In the genomic region with DNA sequence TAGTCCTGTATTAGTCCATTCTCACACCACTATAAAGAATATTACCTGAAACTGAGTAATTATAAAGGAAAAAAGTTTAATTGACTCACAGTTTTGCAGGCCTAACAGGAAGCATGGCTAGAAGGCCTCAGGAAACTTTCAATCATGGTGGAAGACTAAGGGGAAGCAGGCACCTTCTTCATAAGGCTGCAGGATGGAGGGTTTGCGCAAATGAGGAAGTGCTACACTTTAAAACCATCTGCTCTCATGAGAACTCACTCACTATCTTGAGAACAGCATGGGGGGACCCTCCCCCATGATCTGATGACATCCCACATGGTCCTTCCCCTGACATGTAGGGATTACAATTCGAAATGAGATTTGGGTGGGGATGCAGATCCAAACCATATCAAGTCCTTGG, we compare ENCODE assay signal across 20 cellular contexts. TPM values are rescaled to one million over a fixed set of nuclear protein-coding genes. Genes with fewer than 3 reads are reported as not detected.
"Had no signal": no experiment of that assay in that cellular context is flagged by ENCODE, and none has a peak within 500 bp of the region (broad histone marks: within the 10 kb centered on the region; RNA-seq: fewer than 3 reads in every experiment).

No MANE protein-coding gene starts in this region.

- H3K4me3 ChIP-seq: gastrocnemius medialis, heart right ventricle, left ventricle myocardium inferior, psoas muscle, right lobe of liver, transverse colon had no signal

- H3K4me3 Mint-ChIP-seq: activated CD4-positive, alpha-beta T cell treated with anti-CD3 and anti-CD28 coated beads, Interleukin-2, amount 10 ng/mL, durations not matched to agents 7 days and 5 days; activated naive CD4-positive, alpha-beta T cell treated with anti-CD3 and anti-CD28 coated beads, Interleukin-2, amount 10 ng/mL, durations not matched to agents 7 days and 5 days; activated T-helper 17 cell treated with anti-CD3 and anti-CD28 coated beads, Interleukin-2, amount 50 U/mL, for 72 hours; effector memory CD8-positive, alpha-beta T cell; stimulated activated effector memory CD8-positive, alpha-beta T cell treated with anti-CD3 and anti-CD28 coated beads, Interleukin-12 subunit alpha, Interleukin-12 subunit beta, amount 100 ng/mL, for 72 hours had no signal

- H3K27ac ChIP-seq: epithelial cell of prostate, gastrocnemius medialis, heart right ventricle, left ventricle myocardium inferior, psoas muscle, right lobe of liver, transverse colon had no signal

- ATAC-seq: activated T-helper 17 cell treated with anti-CD3 and anti-CD28 coated beads, Interleukin-2, amount 50 U/mL, for 72 hours; effector memory CD8-positive, alpha-beta T cell; gastrocnemius medialis; heart right ventricle; psoas muscle; right lobe of liver; stimulated activated effector memory CD8-positive, alpha-beta T cell treated with anti-CD3 and anti-CD28 coated beads, Interleukin-12 subunit alpha, Interleukin-12 subunit beta, amount 100 ng/mL, for 72 hours had no signal

- H3K36me3 ChIP-seq: gastrocnemius medialis, heart right ventricle, left ventricle myocardium inferior, right lobe of liver, transverse colon had no signal

- H3K27me3 Mint-ChIP-seq: activated CD4-positive, alpha-beta T cell treated with anti-CD3 and anti-CD28 coated beads, Interleukin-2, amount 10 ng/mL, durations not matched to agents 7 days and 5 days; activated naive CD4-positive, alpha-beta T cell treated with anti-CD3 and anti-CD28 coated beads, Interleukin-2, amount 10 ng/mL, durations not matched to agents 7 days and 5 days had no signal

- H3K9me3 ChIP-seq: gastrocnemius medialis, left ventricle myocardium inferior, right lobe of liver, transverse colon had no signal

- H3K9me3 Mint-ChIP-seq: activated CD4-positive, alpha-beta T cell treated with anti-CD3 and anti-CD28 coated beads, Interleukin-2, amount 10 ng/mL, durations not matched to agents 7 days and 5 days; activated naive CD4-positive, alpha-beta T cell treated with anti-CD3 and anti-CD28 coated beads, Interleukin-2, amount 10 ng/mL, durations not matched to agents 7 days and 5 days; activated T-helper 17 cell treated with anti-CD3 and anti-CD28 coated beads, Interleukin-2, amount 50 U/mL, for 72 hours; effector memory CD8-positive, alpha-beta T cell; stimulated activated effector memory CD8-positive, alpha-beta T cell treated with anti-CD3 and anti-CD28 coated beads, Interleukin-12 subunit alpha, Interleukin-12 subunit beta, amount 100 ng/mL, for 72 hours had no signal

- H3K4me1 Mint-ChIP-seq: activated CD4-positive, alpha-beta T cell treated with anti-CD3 and anti-CD28 coated beads, Interleukin-2, amount 10 ng/mL, durations not matched to agents 7 days and 5 days; activated naive CD4-positive, alpha-beta T cell treated with anti-CD3 and anti-CD28 coated beads, Interleukin-2, amount 10 ng/mL, durations not matched to agents 7 days and 5 days; activated T-helper 17 cell treated with anti-CD3 and anti-CD28 coated beads, Interleukin-2, amount 50 U/mL, for 72 hours; stimulated activated effector memory CD8-positive, alpha-beta T cell treated with anti-CD3 and anti-CD28 coated beads, Interleukin-12 subunit alpha, Interleukin-12 subunit beta, amount 100 ng/mL, for 72 hours had no signal

- H3K27ac Mint-ChIP-seq: activated CD4-positive, alpha-beta T cell treated with anti-CD3 and anti-CD28 coated beads, Interleukin-2, amount 10 ng/mL, durations not matched to agents 7 days and 5 days; activated naive CD4-positive, alpha-beta T cell treated with anti-CD3 and anti-CD28 coated beads, Interleukin-2, amount 10 ng/mL, durations not matched to agents 7 days and 5 days; activated T-helper 17 cell treated with anti-CD3 and anti-CD28 coated beads, Interleukin-2, amount 50 U/mL, for 72 hours; effector memory CD8-positive, alpha-beta T cell; stimulated activated effector memory CD8-positive, alpha-beta T cell treated with anti-CD3 and anti-CD28 coated beads, Interleukin-12 subunit alpha, Interleukin-12 subunit beta, amount 100 ng/mL, for 72 hours had no signal

- DNase-seq: activated CD4-positive, alpha-beta T cell treated with anti-CD3 and anti-CD28 coated beads, Interleukin-2, amount 10 ng/mL, durations not matched to agents 7 days and 5 days; activated naive CD4-positive, alpha-beta T cell treated with anti-CD3 and anti-CD28 coated beads, Interleukin-2, amount 10 ng/mL, durations not matched to agents 7 days and 5 days; activated T-cell treated with anti-CD3 and anti-CD28 coated beads for 4 hours; central memory CD4-positive, alpha-beta T cell; cortex of kidney; effector memory CD8-positive, alpha-beta T cell; gastrocnemius medialis; heart right ventricle; kidney; left ventricle myocardium inferior; mesenchymal stem cell; psoas muscle; right lobe of liver; transverse colon had no signal

- H3K27me3 ChIP-seq: gastrocnemius medialis, right lobe of liver, transverse colon had no signal

- H3K4me1 ChIP-seq: gastrocnemius medialis, heart right ventricle, left ventricle myocardium inferior, psoas muscle, right lobe of liver, transverse colon had no signal

RNA-seq across cellular contexts. Expression of a gene that starts 12.1 kb away (rescaled TPM):
- total RNA-seq: activated CD4-positive, alpha-beta T cell treated with anti-CD3 and anti-CD28 coated beads, Interleukin-2, amount 10 ng/mL, durations not matched to agents 7 days and 5 days; activated CD8-positive, alpha-beta memory T cell treated with anti-CD3 and anti-CD28 coated beads for 36 hours; activated T-helper 17 cell treated with anti-CD3 and anti-CD28 coated beads, Interleukin-2, amount 50 U/mL, for 72 hours; gastrocnemius medialis; heart right ventricle; kidney; left ventricle myocardium inferior; osteoblast; psoas muscle; right lobe of liver; subcutaneous adipose tissue; transverse colon had no signal
